ENCODE assay signal across 8 cellular contexts in genomic region chr2:25674003-25674362, GRCh38. TPM values are rescaled to one million over a fixed set of nuclear protein-coding genes. Genes with fewer than 3 reads are reported as not detected.
DNase-seq lines count a peak whose midpoint lies in the region; ATAC-seq and TF ChIP-seq lines count a peak whose summit lies in the region.

No MANE protein-coding gene starts in this region.

- intact Hi-C loops in heart right ventricle (cut with DNase I) (no loop called here), Right ventricle myocardium inferior (cut with DNase I) (loop anchor here (10.0 kb wide), 1 partner anchor 201 kb away; the partner anchor contains the start of gene ASXL2)

- no peaks in the 10 kb centered on the region for H3K9me3 ChIP-seq in heart right ventricle

- H3K27ac ChIP-seq in heart right ventricle (peak overlapping the region in 9 of 10 donors; percentile 24 to 88 (median 78)), brain microvascular endothelial cell (no peak overlapping the region)

- H3K27me3 ChIP-seq in heart right ventricle (no peaks in the 10 kb centered on the region), brain microvascular endothelial cell (replicated peaks) (no peaks in the 10 kb centered on the region)

- WGBS in heart right ventricle, 2 donors = 7 to 9% methylated on average over 18 of the region's 18 CpGs

- TF ChIP-seq CTCF in heart right ventricle (IDR thresholded peaks at IDR 0.05) (no peak), brain microvascular endothelial cell (IDR thresholded peaks at IDR 0.05; ENCODE audit: low read depth, low read length, missing control alignments) (no peak)

- no peak for DNase-seq in heart right ventricle
- DNase-seq in Right ventricle myocardium inferior (ENCODE audit: missing footprints) = no peak
- no peak for DNase-seq in brain microvascular endothelial cell
- DNase-seq in midbrain (lab: John Stamatoyannopoulos, UW) = peak; percentile 43
- DNase-seq in NCI-H526 treated with DMSO at 0.1 percent for 48 hours (lab: John Stamatoyannopoulos, UW) = no peak
- no peak for DNase-seq in NCI-H1436 treated with DMSO at 0.1 percent for 48 hours (lab: John Stamatoyannopoulos, UW)

- ATAC-seq in heart right ventricle (peak in 2 of 8 donors; percentile 19 to 45), Right ventricle myocardium inferior (no peak), GM21528 (IDR thresholded peaks at IDR 0.05; ENCODE audit: low FRiP score, unreplicated experiment) (no peak), HG03439 (IDR thresholded peaks at IDR 0.05; ENCODE audit: unreplicated experiment) (no peak)

- peak overlapping the region; percentile 43 to 92 (median 80) for H3K4me3 ChIP-seq in heart right ventricle
- H3K4me3 ChIP-seq in brain microvascular endothelial cell (ENCODE audit: low read depth, low read length) = peak overlapping the region; percentile 52

- in situ Hi-C loops in brain microvascular endothelial cell (cut with HindIII; ENCODE audit: low pct_ligation_motif_present, low sequenced_read_pairs) = no loop called here

- H3K36me3 ChIP-seq in heart right ventricle = no peaks in the 10 kb centered on the region
- no peaks in the 10 kb centered on the region for H3K36me3 ChIP-seq in brain microvascular endothelial cell (replicated peaks)

- H3K4me1 ChIP-seq in heart right ventricle = peaks cover 0 to 21% (median 11%) of the 10 kb centered on the region in 9 donors

RNA-seq across cellular contexts. Expression of gene DTNB, which starts 0.6 kb away (rescaled TPM):
- 10 to 100 TPM in 4 of 10 donors, 1 to 10 TPM in 6; 4.3 to 11.3 (median 8.5) TPM for total RNA-seq in heart right ventricle
- polyA plus RNA-seq in heart right ventricle = 1 to 10 TPM; 2.8 to 7.2 TPM
- 3.3 TPM for total RNA-seq in Right ventricle myocardium inferior
